Comparison of ENCODE assay signal across 18 cellular contexts in genomic region chr11:73974611-73975478, GRCh38. TPM values are rescaled to one million over a fixed set of nuclear protein-coding genes. Genes with fewer than 3 reads are reported as not detected.
A peak's percentile ranks its signal among the peaks of the same experiment; 100 is the strongest.
DNase-seq lines count a peak whose midpoint lies in the region; ATAC-seq and TF ChIP-seq lines count a peak whose summit lies in the region.
"Had no signal": no experiment of that assay in that cellular context is flagged by ENCODE, and none has a peak within 500 bp of the region (broad histone marks: within the 10 kb centered on the region; RNA-seq: fewer than 3 reads in every experiment).

No MANE protein-coding gene starts in this region.

- H2AFZ ChIP-seq in IMR-90 (replicated peaks; ENCODE audit: low read length, poor library complexity), result no peak overlapping the region

- H3K27me3 ChIP-seq in IMR-90 (ENCODE audit: control insufficient read depth, insufficient read depth, low read length), result no peaks in the 10 kb centered on the region
- H3K27me3 ChIP-seq: body of pancreas, vagina had no signal

- TF ChIP-seq RAD21 in IMR-90 (IDR thresholded peaks at IDR 0.05; ENCODE audit: low read length), result no peak

- H2AK9ac ChIP-seq in IMR-90 (replicated peaks; ENCODE audit: low read depth, low read length, poor library complexity), result peak overlapping the region; percentile 17

- H3K4me3 ChIP-seq in IMR-90 (ENCODE audit: insufficient read depth, low read depth, low read length), result no peak overlapping the region
- H3K4me3 ChIP-seq: body of pancreas, vagina had no signal

- H3K18ac ChIP-seq in IMR-90 (ENCODE audit: low read depth, low read length), result no peak overlapping the region

- in situ Hi-C loops in IMR-90 (cut with MboI; ENCODE audit: low sequenced_read_pairs), result no loop called here

- H3K9me3 Mint-ChIP-seq in activated CD4-positive, alpha-beta T cell treated with anti-CD3 and anti-CD28 coated beads for 36 hours (ENCODE audit: low read depth), result no peaks in the 10 kb centered on the region
- no peaks in the 10 kb centered on the region for H3K9me3 Mint-ChIP-seq in activated naive CD8-positive, alpha-beta T cell treated with anti-CD3 and anti-CD28 coated beads for 36 hours
- H3K9me3 Mint-ChIP-seq in osteocyte (ENCODE audit: unreplicated experiment), result no peaks in the 10 kb centered on the region
- H3K9me3 Mint-ChIP-seq: nephron progenitor cell had no signal

- no peak for DNase-seq in activated CD4-positive, alpha-beta T cell treated with anti-CD3 and anti-CD28 coated beads for 36 hours
- DNase-seq in activated CD4-positive, alpha-beta T cell treated with anti-CD3 and anti-CD28 coated beads, Interleukin-2, amount 50 U/mL, for 1 hour, result no peak
- DNase-seq in IMR-90 (no peak), osteocyte (ENCODE audit: extremely low spot score, unreplicated experiment) (no peak), NOMO-1 treated with dmso at 0.1 percent for 144 hours (lab: John Stamatoyannopoulos, UW; ENCODE audit: unreplicated experiment) (no peak), NCI-H1930 (lab: John Stamatoyannopoulos, UW) (no peak)
- DNase-seq in activated naive CD8-positive, alpha-beta T cell treated with anti-CD3 and anti-CD28 coated beads for 36 hours, result no peak
- DNase-seq: body of pancreas, COR-L47, NCI-H187 treated with DMSO at 0.1 percent for 48 hours, NCI-H774, nephron progenitor cell, SHP77 treated with DMSO at 0.1 percent for 48 hours had no signal

- H4K20me1 ChIP-seq in IMR-90 (ENCODE audit: insufficient read depth, low read length), result no peaks in the 10 kb centered on the region

- intact Hi-C loops in activated CD4-positive, alpha-beta T cell treated with anti-CD3 and anti-CD28 coated beads for 36 hours (cut with DNase I, micrococcal nuclease), result no loop called here
- intact Hi-C loops in IMR-90 (cut with micrococcal nuclease), result no loop called here

- H3K79me1 ChIP-seq in IMR-90 (ENCODE audit: low read depth in 1 of 2, low read length in 2 of 2), result no peaks in the 10 kb centered on the region

- no peak overlapping the region for H2BK15ac ChIP-seq in IMR-90 (ENCODE audit: low read depth, low read length)

- peaks cover 94% of the 10 kb centered on the region for H3K4me1 Mint-ChIP-seq in activated CD4-positive, alpha-beta T cell treated with anti-CD3 and anti-CD28 coated beads for 36 hours
- H3K4me1 Mint-ChIP-seq in activated naive CD8-positive, alpha-beta T cell treated with anti-CD3 and anti-CD28 coated beads for 36 hours, result peaks cover 84% of the 10 kb centered on the region
- peaks cover 29% of the 10 kb centered on the region for H3K4me1 Mint-ChIP-seq in osteocyte (ENCODE audit: unreplicated experiment)

- H4K91ac ChIP-seq in IMR-90 (ENCODE audit: insufficient read depth, low read depth, low read length), result no peak overlapping the region

- no peak overlapping the region for H3K4ac ChIP-seq in IMR-90 (ENCODE audit: low read depth, low read length)

- ATAC-seq in activated CD4-positive, alpha-beta T cell treated with anti-CD3 and anti-CD28 coated beads for 36 hours, result no peak
- ATAC-seq in IMR-90 (ENCODE audit: low read depth), result no peak
- ATAC-seq in HG03565 (IDR thresholded peaks at IDR 0.05; ENCODE audit: unreplicated experiment), result no peak
- ATAC-seq: body of pancreas had no signal

- TF ChIP-seq CTCF in IMR-90 (conservative IDR thresholded peaks at IDR 0.05; ENCODE audit: low read depth, low read length), result no peak
- no peak for TF ChIP-seq CTCF in osteocyte (IDR thresholded peaks at IDR 0.05)

- no peaks in the 10 kb centered on the region for H3K9me3 ChIP-seq in IMR-90 (ENCODE audit: control insufficient read depth, insufficient read depth, low read length)
- H3K9me3 ChIP-seq: body of pancreas, vagina had no signal

- H3K9ac ChIP-seq in IMR-90 (ENCODE audit: low read depth, low read length), result no peak overlapping the region

- no peak overlapping the region for H3K56ac ChIP-seq in IMR-90 (ENCODE audit: extremely low read depth, insufficient read depth, low read length)

- POLR2A ChIA-PET in activated CD4-positive, alpha-beta T cell treated with anti-CD3 and anti-CD28 coated beads for 36 hours (lab: Charles Lee), result interaction anchor here (1.0 to 1.4 kb wide), 3 partner anchors 10 to 196 kb away, joined by 3 to 4 read pairs (median 3); partner anchors contain the start of genes C2CD3 and PPME1
- POLR2A ChIA-PET in IMR-90 (lab: Charles Lee; ENCODE audit: unreplicated experiment), result no interaction called here

- no peak overlapping the region for H3K4me3 Mint-ChIP-seq in activated CD4-positive, alpha-beta T cell treated with anti-CD3 and anti-CD28 coated beads for 36 hours
- no peak overlapping the region for H3K4me3 Mint-ChIP-seq in activated naive CD8-positive, alpha-beta T cell treated with anti-CD3 and anti-CD28 coated beads for 36 hours
- no peak overlapping the region for H3K4me3 Mint-ChIP-seq in osteocyte (ENCODE audit: unreplicated experiment)
- H3K4me3 Mint-ChIP-seq: nephron progenitor cell had no signal

- no peak overlapping the region for H3K27ac ChIP-seq in IMR-90 (ENCODE audit: insufficient read depth, low read length)
- H3K27ac ChIP-seq: body of pancreas, vagina had no signal

- no peak for TF ChIP-seq POLR2A in IMR-90 (IDR thresholded peaks at IDR 0.05; ENCODE audit: low read depth, low read length)

- no peak overlapping the region for H3K4me2 ChIP-seq in IMR-90 (ENCODE audit: low read depth, low read length)

- H4K8ac ChIP-seq in IMR-90 (ENCODE audit: low read depth in 2 of 2, low read length in 2 of 2), result no peak overlapping the region

- H2AK5ac ChIP-seq in IMR-90 (ENCODE audit: low read depth, low read length), result no peak overlapping the region

- 0 out of 2 replicates have a peak, but pooled peaks cover 4% of the 10 kb centered on the region for H3K9me1 ChIP-seq in IMR-90 (ENCODE audit: insufficient read depth, low read length)

- no peak overlapping the region for H2BK5ac ChIP-seq in IMR-90 (ENCODE audit: low read depth, low read length, poor library complexity, severe bottlenecking)

- H3K36me3 ChIP-seq in IMR-90 (ENCODE audit: control insufficient read depth, insufficient read depth, low read length), result no peaks in the 10 kb centered on the region
- H3K36me3 ChIP-seq: vagina had no signal

- H3K14ac ChIP-seq in IMR-90 (replicated peaks; ENCODE audit: low read depth, low read length), result no peak overlapping the region

- H2BK120ac ChIP-seq in IMR-90 (ENCODE audit: low read depth, low read length), result no peak overlapping the region

- no peaks in the 10 kb centered on the region for H3K27me3 Mint-ChIP-seq in activated CD4-positive, alpha-beta T cell treated with anti-CD3 and anti-CD28 coated beads for 36 hours
- no peaks in the 10 kb centered on the region for H3K27me3 Mint-ChIP-seq in activated naive CD8-positive, alpha-beta T cell treated with anti-CD3 and anti-CD28 coated beads for 36 hours
- no peaks in the 10 kb centered on the region for H3K27me3 Mint-ChIP-seq in osteocyte (ENCODE audit: unreplicated experiment)

- peak overlapping the region; percentile 75 for H3K27ac Mint-ChIP-seq in activated CD4-positive, alpha-beta T cell treated with anti-CD3 and anti-CD28 coated beads for 36 hours
- peak overlapping the region; percentile 54 for H3K27ac Mint-ChIP-seq in activated naive CD8-positive, alpha-beta T cell treated with anti-CD3 and anti-CD28 coated beads for 36 hours
- peak overlapping the region; percentile 84 for H3K27ac Mint-ChIP-seq in osteocyte (ENCODE audit: unreplicated experiment)
- H3K27ac Mint-ChIP-seq: nephron progenitor cell had no signal

- dilution Hi-C loops in IMR-90 (cut with HindIII; ENCODE audit: low sequenced_read_pairs, unreplicated experiment), result no loop called here

- no TSS peak for BruUV-seq in IMR-90 (replicated peaks; lab: Mats Ljungman, UMichigan)

- H3K4me1 ChIP-seq in IMR-90 (ENCODE audit: control insufficient read depth, insufficient read depth, low read length), result no peaks in the 10 kb centered on the region

- no peak overlapping the region for H2BK20ac ChIP-seq in IMR-90 (ENCODE audit: low read depth, low read length)

- no peak overlapping the region for H3K23ac ChIP-seq in IMR-90 (ENCODE audit: low read depth, low read length)

- CTCF ChIA-PET in activated CD4-positive, alpha-beta T cell treated with anti-CD3 and anti-CD28 coated beads for 36 hours (lab: Charles Lee), result interaction anchor here (0.7 kb wide), 1 partner anchor 169 kb away, joined by 3 read pairs; no protein-coding TSS in a partner anchor
- CTCF ChIA-PET in IMR-90 (lab: Yijun Ruan, JAX), result no interaction called here

- H3K36me3 Mint-ChIP-seq in activated CD4-positive, alpha-beta T cell treated with anti-CD3 and anti-CD28 coated beads for 36 hours (ENCODE audit: low read depth), result peaks cover 56% of the 10 kb centered on the region
- peaks cover 59% of the 10 kb centered on the region for H3K36me3 Mint-ChIP-seq in activated naive CD8-positive, alpha-beta T cell treated with anti-CD3 and anti-CD28 coated beads for 36 hours
- H3K36me3 Mint-ChIP-seq in osteocyte (ENCODE audit: unreplicated experiment), result peaks cover 18% of the 10 kb centered on the region

- no peak overlapping the region for H4K5ac ChIP-seq in IMR-90 (ENCODE audit: low read depth, low read length)

- WGBS in IMR-90 (ENCODE audit: extremely low coverage in 2 of 2, insufficient read length in 1 of 2), 2 experiments, result 90 to 100% methylated on average over 1 to 2 of the region's 13 CpGs

RNA-seq across cellular contexts. Expression of gene UCP2, which starts 7.8 kb away (rescaled TPM):
- total RNA-seq in activated CD4-positive, alpha-beta T cell treated with anti-CD3 and anti-CD28 coated beads for 36 hours, result 100 to 1,000 TPM; 259 to 261 TPM
- total RNA-seq in IMR-90 (2012; rRNA removed), result 2.0 and 2.2 TPM in 2 replicates
- polyA plus RNA-seq in IMR-90 (2012; rRNA removed), result 11.9 and 12.0 TPM in 2 replicates
- 11.1 and 16.7 TPM in 2 replicates for polyA plus RNA-seq in IMR-90 (2012; cell fraction: cytosol; rRNA removed)
- 5.0 and 5.4 TPM in 2 replicates for polyA plus RNA-seq in IMR-90 (2012; cell fraction: nucleus; rRNA removed; ENCODE audit: low replicate concordance)
- 100 to 1,000 TPM; 180 to 181 TPM for total RNA-seq in activated naive CD8-positive, alpha-beta T cell treated with anti-CD3 and anti-CD28 coated beads for 36 hours
- total RNA-seq in osteocyte, result 26.4 and 31.8 TPM in 2 replicates

RNA-seq across cellular contexts. Expression of gene DNAJB13, which starts 24.0 kb away (rescaled TPM):
- total RNA-seq in activated CD4-positive, alpha-beta T cell treated with anti-CD3 and anti-CD28 coated beads for 36 hours, result under 1 TPM; 0.37 to 0.57 TPM
- 0.18 and 0.28 TPM in 2 replicates for total RNA-seq in IMR-90 (2012; rRNA removed)
- 0.10 and 0.48 TPM in 2 replicates for polyA plus RNA-seq in IMR-90 (2012; rRNA removed)
- 0.14 TPM in 1 of 2 replicates, not detected in the other for polyA plus RNA-seq in IMR-90 (2012; cell fraction: cytosol; rRNA removed)
- 0.15 and 0.33 TPM in 2 replicates for polyA plus RNA-seq in IMR-90 (2012; cell fraction: nucleus; rRNA removed; ENCODE audit: low replicate concordance)
- under 1 TPM; 0.18 to 0.21 TPM for total RNA-seq in activated naive CD8-positive, alpha-beta T cell treated with anti-CD3 and anti-CD28 coated beads for 36 hours
- not detected in 2 replicates for total RNA-seq in osteocyte
- total RNA-seq: A172, vagina had no signal
- polyA plus RNA-seq: liver, right cardiac atrium had no signal

RNA-seq across cellular contexts. Expression of gene UCP3, which starts 34.0 kb away (rescaled TPM):
- total RNA-seq in activated CD4-positive, alpha-beta T cell treated with anti-CD3 and anti-CD28 coated beads for 36 hours, result under 1 TPM; 0.69 to 0.73 TPM
- total RNA-seq in IMR-90 (2012; rRNA removed), result under 0.01 TPM in 2 replicates
- 0.80 TPM in 2 replicates for polyA plus RNA-seq in IMR-90 (2012; rRNA removed)
- polyA plus RNA-seq in IMR-90 (2012; cell fraction: cytosol; rRNA removed), result 0.05 and 0.24 TPM in 2 replicates
- 5.7 and 10.3 TPM in 2 replicates for polyA plus RNA-seq in IMR-90 (2012; cell fraction: nucleus; rRNA removed; ENCODE audit: low replicate concordance)
- 1 to 10 TPM in 1 of 2 experiments, under 1 TPM in 1; 0.89 to 1.1 TPM for total RNA-seq in activated naive CD8-positive, alpha-beta T cell treated with anti-CD3 and anti-CD28 coated beads for 36 hours
- total RNA-seq in osteocyte, result 1.0 and 1.8 TPM in 2 replicates
